ENCODE assay signal across 8 cellular contexts in the genomic region with DNA sequence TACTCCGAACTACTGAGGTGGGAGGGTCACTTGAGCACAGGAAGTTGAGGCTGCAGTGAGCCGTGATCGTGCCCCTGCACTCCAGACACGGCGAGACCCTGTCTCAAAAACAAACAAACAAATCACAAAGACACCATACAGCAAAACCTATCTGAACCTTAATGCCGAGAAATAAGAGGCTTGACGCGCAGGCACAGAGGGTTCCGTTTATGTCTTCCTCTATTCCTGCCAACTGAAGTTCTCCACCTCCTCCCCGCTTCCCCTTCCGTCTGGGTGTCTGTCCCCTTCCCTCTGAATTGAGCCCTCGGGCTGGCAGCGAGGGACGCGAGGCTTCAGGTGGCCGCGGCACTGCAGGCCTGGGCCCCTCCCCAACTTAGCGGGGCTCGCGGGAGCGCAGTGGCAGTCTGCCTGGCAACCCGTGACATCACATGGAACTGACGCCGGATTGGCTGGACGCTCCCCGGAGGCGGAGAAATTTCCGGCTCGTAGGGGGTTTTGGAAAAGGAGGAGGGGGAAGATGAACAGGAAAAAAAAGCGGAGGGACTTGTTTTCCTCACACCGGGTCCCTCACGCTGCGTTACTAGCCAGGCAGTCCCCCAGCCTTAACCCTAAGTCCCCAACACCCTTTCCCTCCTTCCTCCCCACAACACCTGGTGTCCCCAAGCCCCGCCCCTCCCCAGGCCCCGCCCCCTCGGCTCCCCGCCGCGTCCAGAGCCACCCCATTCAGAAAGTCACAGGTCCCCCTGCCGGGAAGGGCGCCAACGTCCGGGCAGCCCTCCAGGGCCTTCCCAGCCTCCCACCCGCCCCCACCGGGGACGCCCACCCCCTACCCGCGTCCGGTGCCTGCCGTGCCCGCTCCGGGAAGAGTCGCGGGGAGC. TPM values are rescaled to one million over a fixed set of nuclear protein-coding genes. Genes with fewer than 3 reads are reported as not detected.
A peak's percentile ranks its signal among the peaks of the same experiment; 100 is the strongest.
DNase-seq lines count a peak whose midpoint lies in the region; ATAC-seq, FAIRE-seq and TF ChIP-seq lines count a peak whose summit lies in the region.

No MANE protein-coding gene starts in this region.

- H3K36me3 ChIP-seq in GM23248 (ENCODE audit: low read depth) (no peaks in the 10 kb centered on the region), RWPE2 (ENCODE audit: low read depth) (no peaks in the 10 kb centered on the region), neural progenitor cell (no peaks in the 10 kb centered on the region)

- H3K4me2 ChIP-seq in GM23248 (ENCODE audit: unreplicated experiment), result peak overlapping the region; percentile 91
- peak overlapping the region; percentile 93 for H3K4me2 ChIP-seq in neural progenitor cell

- H3K4me3 ChIP-seq in GM23248 (peak overlapping the region; percentile 70), RWPE2 (ENCODE audit: severe bottlenecking) (peak overlapping the region; percentile 32), neural progenitor cell (peak overlapping the region; percentile 68)

- 1 to 2% methylated on average over 29 to 54 of the region's 54 CpGs for WGBS in GM23248 (ENCODE audit: low coverage in 1 of 2, low lambda C conversion rate in 2 of 2, missing lambda C conversion rate in 2 of 2), 2 experiments

- H3K36me3 Mint-ChIP-seq in neural progenitor cell, result no peaks in the 10 kb centered on the region

- peak overlapping the region; percentile 88 for H2AFZ ChIP-seq in GM23248
- peak overlapping the region; percentile 65 for H2AFZ ChIP-seq in neural progenitor cell (replicated peaks)

- peak; percentile 92 for ATAC-seq in RWPE2 (ENCODE audit: low read depth)
- ATAC-seq in stimulated activated naive CD8-positive, alpha-beta T cell treated with anti-CD3 and anti-CD28 coated beads, Interleukin-15, amount 100 ng/mL, for 72 hours, result peak; percentile 93

- H3K27ac ChIP-seq in GM23248 (no peak overlapping the region), RWPE2 (ENCODE audit: poor library complexity, severe bottlenecking) (no peak overlapping the region), neural progenitor cell (no peak overlapping the region)

- peak; percentile 75 for DNase-seq in DMS79 treated with DMSO at 0.1 percent for 48 hours (lab: John Stamatoyannopoulos, UW)
- peak; percentile 75 for DNase-seq in GM23248
- peak; percentile 50 for DNase-seq in LHCN-M2 (ENCODE audit: low read depth)
- DNase-seq in RWPE2 (ENCODE audit: low spot score), result no peak
- DNase-seq in activated gamma-delta T cell (lab: John Stamatoyannopoulos, UW), result peak; percentile 56
- peak; percentile 88 to 93 for DNase-seq in frontal cortex (ENCODE audit: low spot score in 2 of 2)
- DNase-seq in neural progenitor cell (ENCODE audit: low spot score), result peak; percentile 93
- peak; percentile 87 for DNase-seq in stimulated activated naive CD8-positive, alpha-beta T cell treated with anti-CD3 and anti-CD28 coated beads, Interleukin-15, amount 100 ng/mL, for 72 hours

- H3K4me3 Mint-ChIP-seq in neural progenitor cell, result peak overlapping the region; percentile 88
- peak overlapping the region; percentile 87 to 98 for H3K4me3 Mint-ChIP-seq in stimulated activated naive CD8-positive, alpha-beta T cell treated with anti-CD3 and anti-CD28 coated beads, Interleukin-15, amount 100 ng/mL, for 72 hours

- no peaks in the 10 kb centered on the region for H3F3A ChIP-seq in GM23248 (ENCODE audit: insufficient read depth)
- peaks cover 4% of the 10 kb centered on the region for H3F3A ChIP-seq in neural progenitor cell (ENCODE audit: low read depth)

- H3K9ac ChIP-seq in GM23248, result no peak overlapping the region
- H3K9ac ChIP-seq in neural progenitor cell, result peak overlapping the region; percentile 21

- no peaks in the 10 kb centered on the region for H3K9me3 ChIP-seq in GM23248 (ENCODE audit: low read depth)
- no peaks in the 10 kb centered on the region for H3K9me3 ChIP-seq in RWPE2 (ENCODE audit: severe bottlenecking)
- no peaks in the 10 kb centered on the region for H3K9me3 ChIP-seq in neural progenitor cell (ENCODE audit: low read depth)

- no peaks in the 10 kb centered on the region for H3K9me2 ChIP-seq in GM23248 (ENCODE audit: insufficient read depth)

- H3K9me3 Mint-ChIP-seq in neural progenitor cell, result no peaks in the 10 kb centered on the region
- no peaks in the 10 kb centered on the region for H3K9me3 Mint-ChIP-seq in stimulated activated naive CD8-positive, alpha-beta T cell treated with anti-CD3 and anti-CD28 coated beads, Interleukin-15, amount 100 ng/mL, for 72 hours

- H3K4me1 Mint-ChIP-seq in neural progenitor cell, result peaks cover 21% of the 10 kb centered on the region
- peaks cover 39% of the 10 kb centered on the region for H3K4me1 Mint-ChIP-seq in stimulated activated naive CD8-positive, alpha-beta T cell treated with anti-CD3 and anti-CD28 coated beads, Interleukin-15, amount 100 ng/mL, for 72 hours

- TF ChIP-seq CTCF in RWPE2 (IDR thresholded peaks at IDR 0.05; ENCODE audit: poor library complexity, severe bottlenecking), result no peak
- no peak for TF ChIP-seq CTCF in neural progenitor cell (IDR thresholded peaks at IDR 0.05)

- peaks cover 22% of the 10 kb centered on the region for H3K27me3 Mint-ChIP-seq in neural progenitor cell (ENCODE audit: insufficient read depth, low read depth)
- peaks cover 56% of the 10 kb centered on the region for H3K27me3 Mint-ChIP-seq in stimulated activated naive CD8-positive, alpha-beta T cell treated with anti-CD3 and anti-CD28 coated beads, Interleukin-15, amount 100 ng/mL, for 72 hours

- H3K27me3 ChIP-seq in GM23248 (replicated peaks; ENCODE audit: insufficient read depth) (peaks cover 41% of the 10 kb centered on the region), RWPE2 (ENCODE audit: insufficient read depth, poor library complexity, severe bottlenecking) (peaks cover 9% of the 10 kb centered on the region), neural progenitor cell (peaks cover 42% of the 10 kb centered on the region)

- in situ Hi-C loops in GM23248 (cut with MboI), result no loop called here

- FAIRE-seq in frontal cortex (lab: Jason Lieb, UNC), result no peak

- no peaks in the 10 kb centered on the region for H3K79me2 ChIP-seq in GM23248 (ENCODE audit: insufficient read depth)
- no peaks in the 10 kb centered on the region for H3K79me2 ChIP-seq in neural progenitor cell (ENCODE audit: low read depth)

- no peaks in the 10 kb centered on the region for H4K20me1 ChIP-seq in GM23248 (ENCODE audit: insufficient read depth)
- H4K20me1 ChIP-seq in neural progenitor cell (ENCODE audit: low read depth), result no peaks in the 10 kb centered on the region

- H3K4me1 ChIP-seq in GM23248 (ENCODE audit: insufficient read depth) (no peaks in the 10 kb centered on the region), RWPE2 (ENCODE audit: insufficient read depth, poor library complexity, severe bottlenecking) (no peaks in the 10 kb centered on the region), neural progenitor cell (peaks cover 14% of the 10 kb centered on the region)

- peak overlapping the region; percentile 57 for H3K27ac Mint-ChIP-seq in neural progenitor cell
- H3K27ac Mint-ChIP-seq in stimulated activated naive CD8-positive, alpha-beta T cell treated with anti-CD3 and anti-CD28 coated beads, Interleukin-15, amount 100 ng/mL, for 72 hours, result peak overlapping the region; percentile 83 to 91

RNA-seq across cellular contexts. Expression of a gene that starts 1.1 kb away (rescaled TPM):
- total RNA-seq in GM23248 (2014; rRNA removed; shearing (Covaris generic)), result not detected in 2 replicates
- not detected in 2 replicates for polyA plus RNA-seq in GM23248 (2016; fragmentation: Nextera tagmentation; extraction: Ambion mirVana)
- total RNA-seq in LHCN-M2 (2014; rRNA removed) (0.11 TPM in 1 of 2 replicates, not detected in the other), frontal cortex (not detected), neural progenitor cell (ENCODE audit: low replicate concordance) (0.65 and 0.77 TPM in 2 replicates)
- 0.16 TPM for polyA plus RNA-seq in LHCN-M2 (2012)

RNA-seq across cellular contexts. Expression of a gene that starts 12.8 kb away (rescaled TPM):
- not detected in 2 replicates for total RNA-seq in GM23248 (2014; rRNA removed; shearing (Covaris generic))
- not detected in 2 replicates for polyA plus RNA-seq in GM23248 (2016; fragmentation: Nextera tagmentation; extraction: Ambion mirVana)
- not detected in 2 replicates for total RNA-seq in LHCN-M2 (2014; rRNA removed)
- 0.10 TPM for polyA plus RNA-seq in LHCN-M2 (2012)
- total RNA-seq in frontal cortex, result under 0.01 TPM
- 0.31 TPM in 1 of 2 replicates, not detected in the other for total RNA-seq in neural progenitor cell (ENCODE audit: low replicate concordance)

RNA-seq across cellular contexts. Expression of a gene that starts 44.7 kb away (rescaled TPM):
- 92.7 and 96.6 TPM in 2 replicates for total RNA-seq in GM23248 (2014; rRNA removed; shearing (Covaris generic))
- 7.2 and 7.7 TPM in 2 replicates for polyA plus RNA-seq in GM23248 (2016; fragmentation: Nextera tagmentation; extraction: Ambion mirVana)
- total RNA-seq in LHCN-M2 (2014; rRNA removed), result 116 and 122 TPM in 2 replicates
- polyA plus RNA-seq in LHCN-M2 (2012), result 86.1 TPM
- total RNA-seq in frontal cortex, result 53.4 TPM
- total RNA-seq in neural progenitor cell (ENCODE audit: low replicate concordance), result 32.9 and 127 TPM in 2 replicates

RNA-seq across cellular contexts. Expression of a gene that starts 45.1 kb away (rescaled TPM):
- total RNA-seq in GM23248 (2014; rRNA removed; shearing (Covaris generic)), result not detected in 2 replicates
- polyA plus RNA-seq in GM23248 (2016; fragmentation: Nextera tagmentation; extraction: Ambion mirVana), result 0.20 and 0.27 TPM in 2 replicates
- total RNA-seq in LHCN-M2 (2014; rRNA removed), result 0.23 and 2.4 TPM in 2 replicates
- 0.70 TPM for polyA plus RNA-seq in LHCN-M2 (2012)
- 2.0 TPM for total RNA-seq in frontal cortex
- total RNA-seq in neural progenitor cell (ENCODE audit: low replicate concordance), result 5.6 and 8.4 TPM in 2 replicates

RNA-seq across cellular contexts. Expression of a gene that starts 47.4 kb away (rescaled TPM):
- 15.6 and 18.3 TPM in 2 replicates for total RNA-seq in GM23248 (2014; rRNA removed; shearing (Covaris generic))
- polyA plus RNA-seq in GM23248 (2016; fragmentation: Nextera tagmentation; extraction: Ambion mirVana), result 12.6 and 13.7 TPM in 2 replicates
- total RNA-seq in LHCN-M2 (2014; rRNA removed), result 56.0 and 69.5 TPM in 2 replicates
- polyA plus RNA-seq in LHCN-M2 (2012), result 32.4 TPM
- total RNA-seq in frontal cortex, result 12.6 TPM
- 36.7 and 123 TPM in 2 replicates for total RNA-seq in neural progenitor cell (ENCODE audit: low replicate concordance)
